Comparison of ENCODE assay signal across 1 cellular context in genomic region chr4:2593003-2593402, GRCh38.
TF ChIP-seq lines count a peak whose summit lies in the region.

No MANE protein-coding gene starts in this region.

TF ChIP-seq in H1, 55 proteins besides CTCF, POLR2A, EP300 and RAD21:
- TF ChIP-seq SAP30 (IDR thresholded peaks at IDR 0.05; ENCODE audit: insufficient read depth, insufficient replicate concordance, low read length), result no peak
